Comparison of ENCODE assay signal across 21 cellular contexts in genomic region chr6:136411028-136411329, GRCh38.
A peak's percentile ranks its signal among the peaks of the same experiment; 100 is the strongest.
DNase-seq lines count a peak whose midpoint lies in the region; ATAC-seq and TF ChIP-seq lines count a peak whose summit lies in the region.
"Had no signal": no experiment of that assay in that cellular context is flagged by ENCODE, and none has a peak within 500 bp of the region (broad histone marks: within the 10 kb centered on the region; RNA-seq: fewer than 3 reads in every experiment).

No MANE protein-coding gene starts in this region.

- H4K20me1 ChIP-seq in smooth muscle cell (ENCODE audit: low read depth) = no peaks in the 10 kb centered on the region
- H4K20me1 ChIP-seq: BLaER1 treated with 17β-estradiol and CSF1 and Interleukin-3, amounts not matched to agents 10 nM and 100 nM had no signal

- no peak overlapping the region for H2AFZ ChIP-seq in smooth muscle cell (ENCODE audit: low read depth)
- H2AFZ ChIP-seq in trophoblast cell (ENCODE audit: insufficient read depth, low read length, poor library complexity) = no peak overlapping the region

- no peak overlapping the region for H4K91ac ChIP-seq in trophoblast cell (ENCODE audit: low read depth, low read length)

- no peak overlapping the region for H2BK5ac ChIP-seq in trophoblast cell (ENCODE audit: low read depth, low read length, poor library complexity)

- H2BK12ac ChIP-seq in trophoblast cell (ENCODE audit: low read length) = no peak overlapping the region

- no peak overlapping the region for H3K23ac ChIP-seq in trophoblast cell (ENCODE audit: low read length)

- no peaks in the 10 kb centered on the region for H3K27me3 ChIP-seq in smooth muscle cell (ENCODE audit: low read depth)
- H3K27me3 ChIP-seq in trophoblast cell (ENCODE audit: insufficient read depth, low read length) = no peaks in the 10 kb centered on the region
- H3K27me3 ChIP-seq: BLaER1 treated with 17β-estradiol and CSF1 and Interleukin-3, amounts not matched to agents 10 nM and 100 nM; Peyer's patch had no signal

- TF ChIP-seq CTCF in smooth muscle cell (IDR thresholded peaks at IDR 0.05; ENCODE audit: borderline replicate concordance, insufficient read depth, poor library complexity, severe bottlenecking) = no peak

- H3K9me3 ChIP-seq in smooth muscle cell (replicated peaks; ENCODE audit: low read depth) (no peaks in the 10 kb centered on the region), trophoblast cell (ENCODE audit: insufficient read depth, low read depth, low read length) (no peaks in the 10 kb centered on the region)
- H3K9me3 ChIP-seq: BLaER1 treated with 17β-estradiol and CSF1 and Interleukin-3, amounts not matched to agents 10 nM and 100 nM; Peyer's patch had no signal

- H3K4me3 ChIP-seq in smooth muscle cell (no peak overlapping the region), trophoblast cell (ENCODE audit: low read depth, low read length) (no peak overlapping the region)
- H3K4me3 ChIP-seq: BLaER1 treated with 17β-estradiol and CSF1 and Interleukin-3, amounts not matched to agents 10 nM and 100 nM; Peyer's patch; SK-N-MC had no signal

- H3K79me1 ChIP-seq in trophoblast cell (ENCODE audit: low read length) = no peaks in the 10 kb centered on the region

- H3F3A ChIP-seq in smooth muscle cell (ENCODE audit: low read depth) = no peaks in the 10 kb centered on the region

- H4K8ac ChIP-seq in trophoblast cell (ENCODE audit: low read depth, low read length) = no peak overlapping the region

- no peak overlapping the region for H3K18ac ChIP-seq in trophoblast cell (ENCODE audit: low read length)

- H3K9ac ChIP-seq in smooth muscle cell (ENCODE audit: low read depth) (no peak overlapping the region), trophoblast cell (ENCODE audit: low read length) (no peak overlapping the region)
- H3K9ac ChIP-seq: BLaER1 treated with 17β-estradiol and CSF1 and Interleukin-3, amounts not matched to agents 10 nM and 100 nM had no signal

- H3K36me3 ChIP-seq in smooth muscle cell (ENCODE audit: low read depth) (no peaks in the 10 kb centered on the region), trophoblast cell (ENCODE audit: control insufficient read depth in 1 of 2, insufficient read depth in 2 of 2, low read length in 2 of 2) (peaks cover 0 to 3% of the 10 kb centered on the region in 2 experiments)
- H3K36me3 ChIP-seq: BLaER1 treated with 17β-estradiol and CSF1 and Interleukin-3, amounts not matched to agents 10 nM and 100 nM; Peyer's patch had no signal

- no peak overlapping the region for H3K14ac ChIP-seq in trophoblast cell (ENCODE audit: low read length)

- DNase-seq in DMS53 (lab: John Stamatoyannopoulos, UW) (peak; percentile 10), DMS53 treated with DMSO at 0.1 percent for 48 hours (lab: John Stamatoyannopoulos, UW; ENCODE audit: unreplicated experiment) (no peak), NCI-H526 (lab: John Stamatoyannopoulos, UW) (peak; percentile 52 to 74), SHP77 (lab: John Stamatoyannopoulos, UW) (peak; percentile 45 to 46), smooth muscle cell (lab: John Stamatoyannopoulos, UW; ENCODE audit: unreplicated experiment) (no peak), globus pallidus (ENCODE audit: low spot score) (no peak), trophoblast cell (no peak)
- DNase-seq: CD4-positive, alpha-beta memory T cell; GOT3; KG1; NCI-H1694 treated with DMSO at 0.1 percent for 48 hours; NCI-H2081 treated with DMSO at 0.1 percent for 48 hours; NCI-H226; NCI-H69; Peyer's patch; SW 1271; T-helper 17 cell had no signal

- H3K27ac ChIP-seq in smooth muscle cell (ENCODE audit: low read depth) (peak overlapping the region; percentile 66), trophoblast cell (ENCODE audit: low read depth, low read length) (no peak overlapping the region)
- H3K27ac ChIP-seq: 22Rv1, Peyer's patch, SK-N-MC had no signal

- no peak overlapping the region for H4K12ac ChIP-seq in trophoblast cell (ENCODE audit: low read depth, low read length)

- no peak for ATAC-seq in GM18519 (IDR thresholded peaks at IDR 0.05; ENCODE audit: low FRiP score, unreplicated experiment)
- ATAC-seq: T-helper 17 cell had no signal

- whole genome bisulfite sequencing in smooth muscle cell (ENCODE audit: low lambda C conversion rate) = 85% methylated on average over 1 of the region's 1 CpG
- WGBS in trophoblast cell (ENCODE audit: extremely low coverage, insufficient coverage, insufficient read length) = no CpG with 5 or more reads among the region's 1 CpG

- no peaks in the 10 kb centered on the region for H3K4me1 ChIP-seq in smooth muscle cell (ENCODE audit: low read depth)
- no peaks in the 10 kb centered on the region for H3K4me1 ChIP-seq in trophoblast cell (ENCODE audit: control insufficient read depth in 1 of 2, insufficient read depth in 2 of 2, low read length in 2 of 2)
- H3K4me1 ChIP-seq: Peyer's patch had no signal

- no peak overlapping the region for H3K4me2 ChIP-seq in smooth muscle cell
- no peak overlapping the region for H3K4me2 ChIP-seq in trophoblast cell (ENCODE audit: low read length)

- H3K79me2 ChIP-seq in smooth muscle cell (ENCODE audit: low read depth) (no peaks in the 10 kb centered on the region), trophoblast cell (ENCODE audit: control insufficient read depth, insufficient read depth, low read length, poor library complexity) (no peaks in the 10 kb centered on the region)

- H2BK120ac ChIP-seq in trophoblast cell (ENCODE audit: insufficient read depth, low read length, poor library complexity) = no peak overlapping the region

- no peak overlapping the region for H3K4ac ChIP-seq in trophoblast cell (ENCODE audit: low read depth, low read length)

- no peak overlapping the region for H2AK5ac ChIP-seq in trophoblast cell (ENCODE audit: low read length)

Comparison
In these comparisons a context has a peak if more than half of its experiments do, and no peak if none do; other contexts are left out.
1. DNase-seq: peak in DMS53 (single experiment), NCI-H526 (2 of 2) and SHP77 (2 of 2); none in DMS53 treated with DMSO at 0.1 percent for 48 hours (single experiment), smooth muscle cell (single experiment), globus pallidus (single experiment) and trophoblast cell (0 of 2).